In genomic region chr5:180808461-180809000, GRCh38 we compare ENCODE assay signal across 1 cellular context.
TF ChIP-seq lines count a peak whose summit lies in the region.

No MANE protein-coding gene starts in this region.

TF ChIP-seq in IMR-90, 13 proteins besides CTCF, POLR2A, EP300 and RAD21 (continued from another document):
- TF ChIP-seq SMC3 (IDR thresholded peaks at IDR 0.05; ENCODE audit: low read depth, low read length) (no peak), ELK1 (IDR thresholded peaks at IDR 0.05; ENCODE audit: borderline replicate concordance, low read depth, low read length) (no peak), NFE2L2 (IDR thresholded peaks at IDR 0.05; ENCODE audit: low read depth, low read length) (no peak), MXI1 (IDR thresholded peaks at IDR 0.05; ENCODE audit: borderline replicate concordance, low read depth, low read length) (no peak), BHLHE40 (IDR thresholded peaks at IDR 0.05; ENCODE audit: low read depth, low read length) (no peak)
